ENCODE assay signal across 2 cellular contexts in genomic region chr20:37333130-37333847, GRCh38.
TF ChIP-seq lines count a peak whose summit lies in the region.

No MANE protein-coding gene starts in this region.

TF ChIP-seq in IMR-90, 13 proteins besides CTCF, POLR2A, EP300 and RAD21:
- TF ChIP-seq BHLHE40 (IDR thresholded peaks at IDR 0.05; ENCODE audit: low read depth, low read length) = no peak
- TF ChIP-seq RFX5 (IDR thresholded peaks at IDR 0.05; ENCODE audit: low read depth, low read length) = no peak
- no peak for TF ChIP-seq MAFK (IDR thresholded peaks at IDR 0.05; ENCODE audit: low read depth, low read length)
- no peak for TF ChIP-seq MXI1 (IDR thresholded peaks at IDR 0.05; ENCODE audit: borderline replicate concordance, low read depth, low read length)
- TF ChIP-seq FOS (IDR thresholded peaks at IDR 0.05; ENCODE audit: low read depth, low read length) = no peak
- no peak for TF ChIP-seq RCOR1 (IDR thresholded peaks at IDR 0.05; ENCODE audit: insufficient replicate concordance, low read length)
- TF ChIP-seq CHD1 (IDR thresholded peaks at IDR 0.05; ENCODE audit: low read depth, low read length) = no peak
- no peak for TF ChIP-seq NFE2L2 (IDR thresholded peaks at IDR 0.05; ENCODE audit: low read depth, low read length)
- no peak for TF ChIP-seq ELK1 (IDR thresholded peaks at IDR 0.05; ENCODE audit: borderline replicate concordance, low read depth, low read length)
- TF ChIP-seq CEBPB (IDR thresholded peaks at IDR 0.05; ENCODE audit: low read depth, low read length) = no peak
- TF ChIP-seq, protein P1, sequence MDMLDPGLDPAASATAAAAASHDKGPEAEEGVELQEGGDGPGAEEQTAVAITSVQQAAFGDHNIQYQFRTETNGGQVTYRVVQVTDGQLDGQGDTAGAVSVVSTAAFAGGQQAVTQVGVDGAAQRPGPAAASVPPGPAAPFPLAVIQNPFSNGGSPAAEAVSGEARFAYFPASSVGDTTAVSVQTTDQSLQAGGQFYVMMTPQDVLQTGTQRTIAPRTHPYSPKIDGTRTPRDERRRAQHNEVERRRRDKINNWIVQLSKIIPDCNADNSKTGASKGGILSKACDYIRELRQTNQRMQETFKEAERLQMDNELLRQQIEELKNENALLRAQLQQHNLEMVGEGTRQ (IDR thresholded peaks at IDR 0.05; ENCODE audit: low read depth, low read length) = no peak
- no peak for TF ChIP-seq MAZ (IDR thresholded peaks at IDR 0.05; ENCODE audit: borderline replicate concordance, low read depth, low read length)
- no peak for TF ChIP-seq SMC3 (IDR thresholded peaks at IDR 0.05; ENCODE audit: low read depth, low read length)

TF ChIP-seq in GM12878, 131 proteins besides CTCF, POLR2A, EP300 and RAD21:
- no peak for TF ChIP-seq ZBED1 (IDR thresholded peaks at IDR 0.05; ENCODE audit: borderline replicate concordance)
- no peak for TF ChIP-seq GABPA (IDR thresholded peaks at IDR 0.05; ENCODE audit: low read depth)
- TF ChIP-seq CREB1 (IDR thresholded peaks at IDR 0.05; ENCODE audit: low read depth) = no peak
- TF ChIP-seq ATF7 (IDR thresholded peaks at IDR 0.05; ENCODE audit: low read depth) = no peak
- no peak for TF ChIP-seq TCF12 (IDR thresholded peaks at IDR 0.05; ENCODE audit: low read depth, low read length)
- no peak for TF ChIP-seq ASH2L (IDR thresholded peaks at IDR 0.05; ENCODE audit: borderline replicate concordance, low read depth)
TF ChIP-seq in GM12878: peak in this region for 0.
